10 cellular contexts compared by ENCODE assay signal in genomic region chr18:62751341-62751821, GRCh38. TPM values are rescaled to one million over a fixed set of nuclear protein-coding genes. Genes with fewer than 3 reads are reported as not detected.
A peak's percentile ranks its signal among the peaks of the same experiment; 100 is the strongest.
DNase-seq lines count a peak whose midpoint lies in the region; ATAC-seq and TF ChIP-seq lines count a peak whose summit lies in the region.
"Had no signal": no experiment of that assay in that cellular context is flagged by ENCODE, and none has a peak within 500 bp of the region (broad histone marks: within the 10 kb centered on the region; RNA-seq: fewer than 3 reads in every experiment).

No MANE protein-coding gene starts in this region.

- H3K9ac ChIP-seq in HUES6 (ENCODE audit: low read length), result peak overlapping the region; percentile 66
- no peak overlapping the region for H3K9ac ChIP-seq in skeletal muscle satellite cell (ENCODE audit: low read depth, low read length)

- peak; percentile 40 for ATAC-seq in body of pancreas
- ATAC-seq in GM21381 (IDR thresholded peaks at IDR 0.05; ENCODE audit: unreplicated experiment), result no peak
- ATAC-seq in HG03139 (IDR thresholded peaks at IDR 0.05; ENCODE audit: unreplicated experiment), result no peak
- ATAC-seq in GM21390 (IDR thresholded peaks at IDR 0.05; ENCODE audit: unreplicated experiment), result no peak
- ATAC-seq: gastrocnemius medialis had no signal

- DNase-seq in body of pancreas, result peak in 2 of 4 donors; percentile 38 to 52
- peak; percentile 43 for DNase-seq in iPS-NIHi7 (ENCODE audit: extremely low spot score)
- DNase-seq: activated gamma-delta T cell; gastrocnemius medialis; stimulated activated CD4-positive, alpha-beta T cell treated with anti-CD3 and anti-CD28 coated beads, Interleukin-4, amount 100 ng/mL, for 4 hours had no signal

- peak overlapping the region; percentile 26 for H3K4me2 ChIP-seq in skeletal muscle satellite cell (ENCODE audit: low read length)

- peaks cover 71% of the 10 kb centered on the region for H3K4me1 ChIP-seq in HUES6 (ENCODE audit: control insufficient read depth, insufficient read depth, low read length)
- peaks cover 46% of the 10 kb centered on the region for H3K4me1 ChIP-seq in body of pancreas
- peaks cover 11% of the 10 kb centered on the region for H3K4me1 ChIP-seq in skeletal muscle satellite cell (ENCODE audit: control insufficient read depth, insufficient read depth, low read length)

- TF ChIP-seq CTCF in body of pancreas (IDR thresholded peaks at IDR 0.05), result no peak

- H3K27me3 ChIP-seq in HUES6 (ENCODE audit: control insufficient read depth, insufficient read depth, low read length) (no peaks in the 10 kb centered on the region), body of pancreas (no peaks in the 10 kb centered on the region), skeletal muscle satellite cell (ENCODE audit: control insufficient read depth, insufficient read depth, low read length) (no peaks in the 10 kb centered on the region)
- H3K27me3 ChIP-seq: gastrocnemius medialis had no signal

- intact Hi-C loops in body of pancreas (cut with DNase I), result no loop called here

- H3K36me3 ChIP-seq in HUES6 (ENCODE audit: control insufficient read depth, insufficient read depth, low read length) (no peaks in the 10 kb centered on the region), body of pancreas (replicated peaks in 1 of 2; ENCODE audit: insufficient read depth in 1 of 2, low read depth in 2 of 2) (no peaks in the 10 kb centered on the region), skeletal muscle satellite cell (ENCODE audit: insufficient read depth, low read length) (no peaks in the 10 kb centered on the region)
- H3K36me3 ChIP-seq: gastrocnemius medialis had no signal

- TF ChIP-seq POLR2A in body of pancreas (IDR thresholded peaks at IDR 0.05), result no peak

- peaks cover 3% of the 10 kb centered on the region; the same call in 1 of the 2 replicates for H3K9me3 ChIP-seq in HUES6 (ENCODE audit: control insufficient read depth, insufficient read depth, low read depth, low read length)
- no peaks in the 10 kb centered on the region for H3K9me3 ChIP-seq in body of pancreas
- no peaks in the 10 kb centered on the region for H3K9me3 ChIP-seq in skeletal muscle satellite cell (replicated peaks; ENCODE audit: low read length)
- H3K9me3 ChIP-seq: gastrocnemius medialis had no signal

- 26 to 39% methylated on average over 3 of the region's 3 CpGs for WGBS in body of pancreas, 2 donors

- H3K4me3 ChIP-seq in HUES6 (ENCODE audit: low read depth, low read length), result peak overlapping the region; percentile 34
- H3K4me3 ChIP-seq in body of pancreas, result no peak overlapping the region
- no peak overlapping the region for H3K4me3 ChIP-seq in skeletal muscle satellite cell (ENCODE audit: low read length)
- H3K4me3 ChIP-seq: gastrocnemius medialis had no signal

- H3K27ac ChIP-seq in HUES6 (ENCODE audit: low read depth, low read length) (peak overlapping the region; percentile 81), body of pancreas (peak overlapping the region in 1 of 4 donors; percentile 2)
- H3K27ac ChIP-seq: gastrocnemius medialis had no signal

RNA-seq across cellular contexts. Expression of gene PHLPP1, which starts 36.0 kb away (rescaled TPM):
- total RNA-seq in body of pancreas, result 10 to 100 TPM in 1 of 2 donors, 1 to 10 TPM in 1; 8.6 to 20.8 TPM
- total RNA-seq in skeletal muscle satellite cell (2012; rRNA removed), result 4.3 and 4.4 TPM in 2 replicates
